ENCODE assay signal across 17 cellular contexts in the genomic region with DNA sequence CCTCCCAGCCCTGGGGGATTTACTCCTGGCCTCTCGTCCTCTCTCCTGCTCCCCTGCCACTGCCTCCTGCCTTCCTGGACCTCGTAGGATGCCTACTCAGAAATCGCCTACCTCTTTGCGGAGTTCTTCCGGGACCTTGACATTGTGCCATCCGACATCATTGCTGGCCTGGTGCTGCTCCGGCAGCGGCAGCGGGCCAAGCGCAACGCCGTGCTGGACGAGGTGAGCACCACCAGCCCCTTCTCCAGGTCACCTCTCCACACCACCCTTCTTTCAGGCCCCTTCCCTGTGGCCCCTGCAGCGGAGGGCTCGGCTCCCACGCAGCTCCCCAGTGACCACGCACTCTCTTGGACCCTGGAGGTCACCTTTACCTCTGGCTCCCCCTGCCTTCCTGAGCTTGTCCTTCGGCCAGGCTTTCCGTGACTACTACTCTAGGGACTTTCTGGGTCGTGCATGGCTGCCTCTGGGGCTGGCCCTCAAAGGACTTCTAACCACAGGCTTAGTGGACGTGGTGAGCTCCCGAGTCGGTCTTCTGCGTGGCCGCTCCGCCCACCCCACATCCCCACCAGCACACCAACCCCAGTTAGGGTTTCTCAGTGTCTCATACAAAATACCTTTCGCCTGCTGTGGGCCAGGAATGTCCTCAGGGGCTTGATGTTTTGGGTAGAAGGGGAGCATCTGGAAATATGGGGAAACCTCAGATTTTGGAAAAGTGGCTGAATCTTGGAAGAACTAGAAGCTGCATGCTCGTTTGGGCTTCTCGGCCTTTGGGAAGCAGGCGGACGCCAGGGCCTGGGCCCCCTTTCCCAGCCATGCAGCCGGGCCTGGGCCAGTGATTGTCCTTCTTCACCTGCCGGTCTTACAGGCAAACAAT. TPM values are rescaled to one million over a fixed set of nuclear protein-coding genes. Genes with fewer than 3 reads are reported as not detected.
DNase-seq lines count a peak whose midpoint lies in the region; ATAC-seq and TF ChIP-seq lines count a peak whose summit lies in the region.
"Had no signal": no experiment of that assay in that cellular context is flagged by ENCODE, and none has a peak within 500 bp of the region (broad histone marks: within the 10 kb centered on the region; RNA-seq: fewer than 3 reads in every experiment).

No MANE protein-coding gene starts in this region.

- BruUV-seq in HCT116 (replicated peaks; lab: Mats Ljungman, UMichigan): no TSS peak

- H3K9ac ChIP-seq in HCT116 (ENCODE audit: low read length): peak overlapping the region; percentile 52; the same call in 1 of the 2 replicates

- peaks cover 34 to 51% of the 10 kb centered on the region in 2 experiments for H3K4me1 ChIP-seq in HCT116 (ENCODE audit: control insufficient read depth in 1 of 2, insufficient read depth in 2 of 2, low read length in 2 of 2)

- POLR2A ChIA-PET in HCT116 (lab: Charles Lee): no interaction called here

- RAD21 ChIA-PET in HCT116 (lab: Charles Lee; ENCODE audit: low non-redundant PET in 1 of 2, low total read pairs in 2 of 2, uncharacterized antibody in 2 of 2, unreplicated experiment in 2 of 2): interaction anchor here in 1 of 2 experiments (0.7 kb wide), 1 partner anchor 56 kb away, joined by 3 read pairs; no protein-coding TSS in a partner anchor

- H3K27ac ChIP-seq in HCT116 (ENCODE audit: low read depth, low read length): no peak overlapping the region
- H3K27ac ChIP-seq: vagina had no signal

- H3K4me1 Mint-ChIP-seq in nephron progenitor cell: peaks cover 18% of the 10 kb centered on the region
- peaks cover 1% of the 10 kb centered on the region for H3K4me1 Mint-ChIP-seq in activated T-helper 2 cell treated with anti-CD3 and anti-CD28 coated beads, Interferon-gamma antibody, Interleukin-2, Interleukin-4, amounts not matched to agents 10 μg/mL and 5 μg/mL and 100 μg/mL, durations not matched to agents 14 hours and 24 hours and 36 hours (ENCODE audit: low read depth)

- H3K27ac Mint-ChIP-seq in nephron progenitor cell: peak overlapping the region; percentile 19
- no peak overlapping the region for H3K27ac Mint-ChIP-seq in activated T-helper 2 cell treated with anti-CD3 and anti-CD28 coated beads, Interferon-gamma antibody, Interleukin-2, Interleukin-4, amounts not matched to agents 10 μg/mL and 5 μg/mL and 100 μg/mL, durations not matched to agents 14 hours and 24 hours and 36 hours
- H3K27ac Mint-ChIP-seq: activated T-helper 17 cell treated with anti-CD3 and anti-CD28 coated beads, Interleukin-2, amount 50 U/mL, for 72 hours had no signal

- H3K79me2 ChIP-seq in HCT116 (ENCODE audit: insufficient read depth, low read length): no peaks in the 10 kb centered on the region

- CTCF ChIA-PET in HCT116 (lab: Charles Lee): interaction anchor here (2.3 kb wide), 1 partner anchor 19 kb away, joined by 6 read pairs; no protein-coding TSS in a partner anchor

- no peak for TF ChIP-seq RAD21 in HCT116 (IDR thresholded peaks at IDR 0.05; ENCODE audit: low read depth)

- no peaks in the 10 kb centered on the region for H3K9me3 ChIP-seq in HCT116 (ENCODE audit: control insufficient read depth in 1 of 2, insufficient read depth in 1 of 2, low read depth in 1 of 2, low read length in 2 of 2)
- H3K9me3 ChIP-seq: mucosa of descending colon, vagina had no signal

- H3K9me3 Mint-ChIP-seq in nephron progenitor cell: no peaks in the 10 kb centered on the region
- no peaks in the 10 kb centered on the region for H3K9me3 Mint-ChIP-seq in activated T-helper 2 cell treated with anti-CD3 and anti-CD28 coated beads, Interferon-gamma antibody, Interleukin-2, Interleukin-4, amounts not matched to agents 10 μg/mL and 5 μg/mL and 100 μg/mL, durations not matched to agents 14 hours and 24 hours and 36 hours
- H3K9me3 Mint-ChIP-seq: activated T-helper 17 cell treated with anti-CD3 and anti-CD28 coated beads, Interleukin-2, amount 50 U/mL, for 72 hours had no signal

- DNase-seq in Caki2 (ENCODE audit: low read depth) (peak; percentile 72), HCT116 (ENCODE audit: low read depth, low spot score) (no peak), choroid plexus epithelial cell (ENCODE audit: low read depth) (no peak), nephron progenitor cell (peak; percentile 26), NCI-H128 (lab: John Stamatoyannopoulos, UW; ENCODE audit: unreplicated experiment) (no peak)
- no peak for DNase-seq in activated T-helper 2 cell treated with anti-CD3 and anti-CD28 coated beads, Interferon-gamma antibody, Interleukin-2, Interleukin-4, amounts not matched to agents 10 μg/mL and 5 μg/mL and 100 μg/mL, durations not matched to agents 14 hours and 24 hours and 36 hours (ENCODE audit: low spot score)
- DNase-seq: activated CD4-positive, CD25-positive, alpha-beta regulatory T cell; DMS 273 treated with DMSO at 0.1 percent for 48 hours; mucosa of descending colon; NCI-H1048; SHP77 treated with DMSO at 0.1 percent for 48 hours; stimulated activated naive CD8-positive, alpha-beta T cell treated with anti-CD3 and anti-CD28 coated beads, Interleukin-15, Interleukin-2, amounts not matched to agents 100 U/mL and 50 U/mL, for 24 hours; T-helper 2 cell had no signal

- H3K4me3 ChIP-seq in HCT116 (replicated peaks in 1 of 2; ENCODE audit: low read depth in 1 of 2, low read length in 2 of 2): peak overlapping the region in 1 of 2 experiments; percentile 24; a peak in 2 of 4 replicates
- H3K4me3 ChIP-seq in choroid plexus epithelial cell (ENCODE audit: low read depth, low read length): no peak overlapping the region
- H3K4me3 ChIP-seq: mucosa of descending colon, vagina had no signal

- H3K36me3 ChIP-seq in HCT116 (ENCODE audit: control insufficient read depth in 1 of 2, insufficient read depth in 2 of 2, low read length in 2 of 2): no peaks in the 10 kb centered on the region
- H3K36me3 ChIP-seq: vagina had no signal

- TF ChIP-seq POLR2A in HCT116 (IDR thresholded peaks at IDR 0.05; ENCODE audit: borderline replicate concordance, extremely low read depth, insufficient read depth, insufficient read length): no peak

- no peak overlapping the region for H2AFZ ChIP-seq in HCT116 (ENCODE audit: low read depth, low read length, poor library complexity, severe bottlenecking)

- no peaks in the 10 kb centered on the region for H3K36me3 Mint-ChIP-seq in nephron progenitor cell (ENCODE audit: low read depth)
- no peaks in the 10 kb centered on the region for H3K36me3 Mint-ChIP-seq in activated T-helper 2 cell treated with anti-CD3 and anti-CD28 coated beads, Interferon-gamma antibody, Interleukin-2, Interleukin-4, amounts not matched to agents 10 μg/mL and 5 μg/mL and 100 μg/mL, durations not matched to agents 14 hours and 24 hours and 36 hours (ENCODE audit: low read depth)

- 0 out of 2 replicates have a peak, but pooled peaks cover 3% of the 10 kb centered on the region for H3K27me3 ChIP-seq in HCT116 (ENCODE audit: insufficient read depth, low read length)
- H3K27me3 ChIP-seq: vagina had no signal

- no peaks in the 10 kb centered on the region for H3K9me2 ChIP-seq in HCT116 (ENCODE audit: insufficient read depth)

- H3K4me2 ChIP-seq in HCT116 (ENCODE audit: low read length): peak overlapping the region; percentile 85

- ATAC-seq in HCT116 (no peak), HG03108 (IDR thresholded peaks at IDR 0.05; ENCODE audit: unreplicated experiment) (no peak), GM19452 (IDR thresholded peaks at IDR 0.05; ENCODE audit: unreplicated experiment) (no peak)
- ATAC-seq: mucosa of descending colon; stimulated activated naive CD8-positive, alpha-beta T cell treated with anti-CD3 and anti-CD28 coated beads, Interleukin-15, Interleukin-2, amounts not matched to agents 100 U/mL and 50 U/mL, for 24 hours had no signal

- in situ Hi-C loops in Caki2 (cut with HindIII; ENCODE audit: low pct_unique_long_range_greater_than_20kb, low sequenced_read_pairs): no loop called here

- H4K20me1 ChIP-seq in HCT116 (ENCODE audit: insufficient read depth): no peaks in the 10 kb centered on the region

- TF ChIP-seq CTCF in HCT116 (IDR thresholded peaks at IDR 0.05 in 2 of 3, conservative IDR thresholded peaks at IDR 0.05 in 1 of 3; ENCODE audit: borderline replicate concordance in 1 of 3, insufficient read depth in 1 of 3, low read depth in 2 of 3, low read length in 2 of 3): 0 out of 6 replicates have a peak, but pooled peaks of 1 of the 3 experiments have one; percentile 17
- TF ChIP-seq CTCF in choroid plexus epithelial cell (conservative IDR thresholded peaks at IDR 0.05; ENCODE audit: low read depth, low read length): peak; percentile 21
- TF ChIP-seq CTCF in nephron progenitor cell (IDR thresholded peaks at IDR 0.05): no peak

- peaks cover 3% of the 10 kb centered on the region for H3K27me3 Mint-ChIP-seq in nephron progenitor cell (ENCODE audit: low read depth, poor library complexity)
- no peaks in the 10 kb centered on the region for H3K27me3 Mint-ChIP-seq in activated T-helper 2 cell treated with anti-CD3 and anti-CD28 coated beads, Interferon-gamma antibody, Interleukin-2, Interleukin-4, amounts not matched to agents 10 μg/mL and 5 μg/mL and 100 μg/mL, durations not matched to agents 14 hours and 24 hours and 36 hours (ENCODE audit: low read depth)
- H3K27me3 Mint-ChIP-seq: activated T-helper 17 cell treated with anti-CD3 and anti-CD28 coated beads, Interleukin-2, amount 50 U/mL, for 72 hours had no signal

- intact Hi-C loops in HCT116 (cut with micrococcal nuclease): no loop called here
- intact Hi-C loops in activated T-helper 2 cell treated with anti-CD3 and anti-CD28 coated beads, Interferon-gamma antibody, Interleukin-2, Interleukin-4, amounts not matched to agents 10 μg/mL and 5 μg/mL and 100 μg/mL, durations not matched to agents 14 hours and 24 hours and 36 hours (cut with micrococcal nuclease): no loop called here

- H3K4me3 Mint-ChIP-seq in nephron progenitor cell: peak overlapping the region; percentile 18
- H3K4me3 Mint-ChIP-seq in activated T-helper 2 cell treated with anti-CD3 and anti-CD28 coated beads, Interferon-gamma antibody, Interleukin-2, Interleukin-4, amounts not matched to agents 10 μg/mL and 5 μg/mL and 100 μg/mL, durations not matched to agents 14 hours and 24 hours and 36 hours (ENCODE audit: low read depth): no peak overlapping the region
- H3K4me3 Mint-ChIP-seq: activated T-helper 17 cell treated with anti-CD3 and anti-CD28 coated beads, Interleukin-2, amount 50 U/mL, for 72 hours had no signal

TF ChIP-seq in HCT116, 20 proteins besides CTCF, POLR2A, EP300 and RAD21 (continues in another document):
- TF ChIP-seq CEBPB (IDR thresholded peaks at IDR 0.05; ENCODE audit: low read depth): no peak

RNA-seq across cellular contexts. Expression of a gene that starts 24.1 kb away (rescaled TPM):
- 2.5 and 7.4 TPM in 2 replicates for total RNA-seq in Caki2 (2014; rRNA removed; shearing (Covaris generic); ENCODE audit: low replicate concordance)
- 52.3 TPM for total RNA-seq in HCT116 (2021; ENCODE audit: unreplicated experiment)
- polyA plus RNA-seq in HCT116 (2012): 49.0 and 50.1 TPM in 2 replicates
- 1.8 and 2.6 TPM in 2 replicates for total RNA-seq in activated T-helper 2 cell treated with anti-CD3 and anti-CD28 coated beads, Interferon-gamma antibody, Interleukin-2, Interleukin-4, amounts not matched to agents 10 μg/mL and 5 μg/mL and 100 μg/mL, durations not matched to agents 14 hours and 24 hours and 36 hours

RNA-seq across cellular contexts. Expression of a gene that starts 48.1 kb away (rescaled TPM):
- total RNA-seq in Caki2 (2014; rRNA removed; shearing (Covaris generic); ENCODE audit: low replicate concordance): 0.74 and 2.4 TPM in 2 replicates
- total RNA-seq in HCT116 (2021; ENCODE audit: unreplicated experiment): 2.7 TPM
- 1.7 and 1.9 TPM in 2 replicates for polyA plus RNA-seq in HCT116 (2012)
- total RNA-seq in activated T-helper 2 cell treated with anti-CD3 and anti-CD28 coated beads, Interferon-gamma antibody, Interleukin-2, Interleukin-4, amounts not matched to agents 10 μg/mL and 5 μg/mL and 100 μg/mL, durations not matched to agents 14 hours and 24 hours and 36 hours: 0.07 TPM in 2 replicates

Comparison
In these comparisons a context has a peak if more than half of its experiments do, and no peak if none do; other contexts are left out.
1. DNase-seq: peak in Caki2 (single experiment) and nephron progenitor cell (single experiment); none in HCT116 (single experiment), choroid plexus epithelial cell (single experiment), activated T-helper 2 cell treated with anti-CD3 and anti-CD28 coated beads, Interferon-gamma antibody, Interleukin-2, Interleukin-4, amounts not matched to agents 10 μg/mL and 5 μg/mL and 100 μg/mL, durations not matched to agents 14 hours and 24 hours and 36 hours (single experiment) and NCI-H128 (single experiment).